ENCODE assay signal across 8 cellular contexts in the genomic region with DNA sequence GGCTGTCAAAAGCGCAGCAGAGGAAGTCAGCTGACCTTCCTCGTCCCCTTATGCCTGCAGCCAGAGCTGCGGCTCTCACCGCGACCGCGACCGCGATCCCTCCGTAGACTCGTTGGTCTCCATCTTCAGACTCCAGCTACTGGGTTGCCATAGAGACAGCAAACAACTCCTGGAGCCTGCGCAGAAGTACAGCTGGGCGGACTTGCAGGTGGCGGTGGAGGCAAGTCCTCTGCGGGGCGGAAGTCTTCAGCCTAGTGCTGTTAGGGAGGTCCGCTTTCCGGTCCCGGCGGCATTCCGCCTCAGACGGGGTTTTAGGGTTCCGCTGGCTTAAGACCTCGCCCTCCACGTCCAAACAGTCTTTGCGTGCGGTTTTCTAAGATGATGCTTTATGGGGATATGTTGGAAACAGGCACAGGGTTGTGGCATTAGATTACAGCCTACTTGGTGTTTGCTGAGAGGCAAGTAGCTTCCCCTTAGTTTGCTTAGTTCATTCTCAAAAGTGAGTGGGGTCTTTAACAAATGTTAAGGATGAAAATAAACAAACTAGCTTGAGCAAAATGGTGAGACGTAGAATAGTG.
DNase-seq lines count a peak whose midpoint lies in the region; ATAC-seq lines count a peak whose summit lies in the region.

A gene with protein sequence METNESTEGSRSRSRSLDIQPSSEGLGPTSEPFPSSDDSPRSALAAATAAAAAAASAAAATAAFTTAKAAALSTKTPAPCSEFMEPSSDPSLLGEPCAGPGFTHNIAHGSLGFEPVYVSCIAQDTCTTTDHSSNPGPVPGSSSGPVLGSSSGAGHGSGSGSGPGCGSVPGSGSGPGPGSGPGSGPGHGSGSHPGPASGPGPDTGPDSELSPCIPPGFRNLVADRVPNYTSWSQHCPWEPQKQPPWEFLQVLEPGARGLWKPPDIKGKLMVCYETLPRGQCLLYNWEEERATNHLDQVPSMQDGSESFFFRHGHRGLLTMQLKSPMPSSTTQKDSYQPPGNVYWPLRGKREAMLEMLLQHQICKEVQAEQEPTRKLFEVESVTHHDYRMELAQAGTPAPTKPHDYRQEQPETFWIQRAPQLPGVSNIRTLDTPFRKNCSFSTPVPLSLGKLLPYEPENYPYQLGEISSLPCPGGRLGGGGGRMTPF (minus strand): TSS at position 238 of the 578 bp plus-strand sequence. CDS start 115 bp downstream, at position 123.

- H3K27ac Mint-ChIP-seq in central memory CD8-positive, alpha-beta T cell (ENCODE audit: low read depth) = peak within 1 kb of the TSS; percentile 89

- peak; percentile 62 for ATAC-seq in GM18873 (IDR thresholded peaks at IDR 0.05; ENCODE audit: low FRiP score, unreplicated experiment)
- ATAC-seq in HG03135 (IDR thresholded peaks at IDR 0.05; ENCODE audit: unreplicated experiment) = peak; percentile 65
- peak; percentile 61 for ATAC-seq in central memory CD8-positive, alpha-beta T cell (replicated peaks; ENCODE audit: extremely low read depth, poor library complexity, severe bottlenecking)

- H3K4me3 Mint-ChIP-seq in central memory CD8-positive, alpha-beta T cell = peak within 1 kb of the TSS; percentile 83

- H3K36me3 Mint-ChIP-seq in central memory CD8-positive, alpha-beta T cell (ENCODE audit: insufficient read depth) = peaks cover 26% of the 10 kb centered on the region

- no peaks in the 10 kb centered on the region for H3K27me3 Mint-ChIP-seq in central memory CD8-positive, alpha-beta T cell

- H3K9me3 Mint-ChIP-seq in central memory CD8-positive, alpha-beta T cell = no peaks in the 10 kb centered on the region

- in situ Hi-C loops in ACHN (cut with HindIII; ENCODE audit: low pct_ligation_motif_present, low pct_unique_long_range_greater_than_20kb, low sequenced_read_pairs) = no loop called here

- DNase-seq in ACHN (peak; percentile 94), NCI-H2196 (lab: John Stamatoyannopoulos, UW; ENCODE audit: unreplicated experiment) (peak; percentile 97), islet precursor cell (peak; percentile 98)
- peak; percentile 70 to 87 (median 80) for DNase-seq in activated CD4-positive, CD25-positive, alpha-beta regulatory T cell (lab: John Stamatoyannopoulos, UW)
- peak; percentile 86 to 96 for DNase-seq in central memory CD8-positive, alpha-beta T cell (ENCODE audit: low spot score in 2 of 2)
- DNase-seq in stimulated activated CD4-positive, alpha-beta T cell treated with anti-CD3 and anti-CD28 coated beads, Interleukin-12 subunit alpha, Interleukin-12 subunit beta, amount 100 ng/mL, for 4 hours = peak; percentile 83

- H3K4me1 Mint-ChIP-seq in central memory CD8-positive, alpha-beta T cell = peaks cover 38% of the 10 kb centered on the region

Comparison
In these comparisons a context has a peak if more than half of its experiments do, and no peak if none do; other contexts are left out.
1. Peak in every context shown above with its lines: DNase-seq and ATAC-seq.